In the genomic region with DNA sequence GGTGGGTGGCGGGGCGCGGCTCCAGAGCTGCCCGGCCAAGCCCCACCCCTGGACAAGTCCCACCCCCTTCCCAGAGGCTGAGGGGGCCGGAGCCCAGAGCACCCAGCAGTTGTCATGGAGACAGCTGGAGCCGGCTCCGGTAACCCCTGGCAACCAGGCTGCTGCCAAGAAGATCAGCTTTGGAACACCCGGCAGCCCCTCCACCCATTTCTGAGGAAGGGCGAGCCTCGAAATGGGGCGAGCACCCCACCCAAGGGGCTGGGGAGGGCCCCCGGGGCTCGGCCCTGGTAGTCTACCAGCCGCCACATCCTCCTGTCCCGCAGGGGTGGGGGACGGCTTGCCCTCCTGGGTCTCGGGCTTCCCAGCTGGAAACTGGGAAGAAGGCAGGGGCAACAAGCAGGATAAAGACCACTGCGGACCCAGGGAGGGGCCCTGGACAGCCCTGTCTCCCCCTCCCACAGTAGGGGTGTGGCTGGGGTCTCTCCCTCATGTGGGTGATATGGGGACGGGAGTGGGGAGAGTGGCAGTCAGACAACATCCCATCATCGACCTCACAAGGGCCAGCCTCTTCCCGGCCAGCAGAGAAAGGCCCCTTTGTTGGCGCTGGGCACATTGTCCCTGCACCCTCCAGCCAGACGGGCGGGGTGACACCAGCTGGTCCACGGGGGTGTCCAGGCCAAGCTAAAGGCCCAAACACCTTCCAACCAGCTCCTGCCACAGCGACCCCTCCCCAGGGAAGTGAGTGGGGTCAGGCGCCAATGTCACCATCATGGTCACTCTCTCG, we compare ENCODE assay signal across 1 cellular context.
TF ChIP-seq lines count a peak whose summit lies in the region.

No MANE protein-coding gene starts in this region.

TF ChIP-seq in A549, 52 proteins besides CTCF, POLR2A, EP300 and RAD21 (continued from another document):
- TF ChIP-seq E2F6 (IDR thresholded peaks at IDR 0.05; ENCODE audit: borderline replicate concordance, low read depth) (no peak), HEYL (CRISPR knock-in tag; IDR thresholded peaks at IDR 0.05) (no peak), ZNF302 (CRISPR knock-in tag; IDR thresholded peaks at IDR 0.05) (no peak), BHLHE40 (IDR thresholded peaks at IDR 0.05; ENCODE audit: low read depth, low read length) (no peak), TFCP2L1 (CRISPR knock-in tag; IDR thresholded peaks at IDR 0.05) (no peak), ZSCAN20 (CRISPR knock-in tag; IDR thresholded peaks at IDR 0.05) (no peak), HOXA7 (CRISPR knock-in tag; IDR thresholded peaks at IDR 0.05) (no peak), TP53 (CRISPR knock-in tag; IDR thresholded peaks at IDR 0.05) (no peak), GATA3 (IDR thresholded peaks at IDR 0.05; ENCODE audit: borderline replicate concordance) (no peak), EHMT2 (IDR thresholded peaks at IDR 0.05; ENCODE audit: low read depth) (no peak), JUNB (IDR thresholded peaks at IDR 0.05) (no peak), KDM5A (IDR thresholded peaks at IDR 0.05) (no peak), HES2 (IDR thresholded peaks at IDR 0.05) (no peak)
